In the genomic region with DNA sequence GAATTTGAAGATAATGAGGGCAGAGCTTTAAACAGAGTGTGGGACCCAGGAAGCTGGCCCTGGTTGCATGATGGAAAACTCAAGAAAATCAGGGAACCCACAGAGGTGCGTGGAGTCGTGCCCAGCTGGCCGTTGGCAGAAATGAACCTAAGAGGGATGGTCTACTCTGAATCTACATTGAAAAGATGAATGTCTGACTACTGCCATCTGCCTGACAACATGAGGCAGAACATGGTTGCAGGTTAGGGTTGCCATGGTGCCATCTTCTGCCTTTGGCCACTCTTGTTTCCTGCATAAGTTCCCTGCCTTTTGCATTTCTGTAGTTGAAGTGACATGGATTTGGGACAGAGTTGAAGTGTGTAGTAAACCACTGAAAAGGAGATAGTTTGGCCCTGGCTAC, we compare ENCODE assay signal across 22 cellular contexts.
"Had no signal": no experiment of that assay in that cellular context is flagged by ENCODE, and none has a peak within 500 bp of the region (broad histone marks: within the 10 kb centered on the region; RNA-seq: fewer than 3 reads in every experiment).

No MANE protein-coding gene starts in this region.

- H3K36me3 ChIP-seq: adrenal gland, gastroesophageal sphincter, prostate gland, right lobe of liver, transverse colon had no signal

- H3K27me3 Mint-ChIP-seq: central memory CD8-positive, alpha-beta T cell had no signal

- H3K9me3 ChIP-seq: adrenal gland, body of pancreas, gastroesophageal sphincter, prostate gland, right lobe of liver, transverse colon had no signal

- DNase-seq: activated CD4-positive, alpha-beta T cell treated with anti-CD3 and anti-CD28 coated beads, Interleukin-2, amount 50 U/mL, for 4 hours; activated naive CD4-positive, alpha-beta T cell treated with anti-CD3 and anti-CD28 coated beads, Interleukin-2, amount 50 U/mL, for 16 hours; activated T-cell treated with anti-CD3 and anti-CD28 coated beads, Interleukin-2, amount 50 U/mL, for 1 hour; adrenal gland; body of pancreas; cortex of kidney; effector memory CD4-positive, alpha-beta T cell; islet precursor cell; mammary epithelial cell; natural killer cell; occipital lobe; right lobe of liver; stimulated activated CD4-positive, alpha-beta T cell treated with anti-CD3 and anti-CD28 coated beads, Interleukin-2, amount 100 ng/mL, for 24 hours; stimulated activated naive B cell treated with anti-CD40 and anti-IgM and Interleukin-4, amounts not matched to agents 10 μg/mL and 1 μg/mL and 100 μg/mL, for 72 hours; substantia nigra; transverse colon had no signal

- H3K9me3 Mint-ChIP-seq: stimulated activated naive B cell treated with anti-CD40 and anti-IgM and Interleukin-4, amounts not matched to agents 10 μg/mL and 1 μg/mL and 100 μg/mL, for 72 hours had no signal

- H3K36me3 Mint-ChIP-seq: natural killer cell; stimulated activated naive B cell treated with anti-CD40 and anti-IgM and Interleukin-4, amounts not matched to agents 10 μg/mL and 1 μg/mL and 100 μg/mL, for 72 hours had no signal

- H3K4me3 Mint-ChIP-seq: central memory CD8-positive, alpha-beta T cell; natural killer cell; stimulated activated naive B cell treated with anti-CD40 and anti-IgM and Interleukin-4, amounts not matched to agents 10 μg/mL and 1 μg/mL and 100 μg/mL, for 72 hours had no signal

- ATAC-seq: activated CD4-positive, CD25-positive, alpha-beta regulatory T cell treated with anti-CD3 and anti-CD28 coated beads, Interleukin-2, amount 50 U/mL, for 24 hours; body of pancreas; gastroesophageal sphincter; left lobe of liver; natural killer cell; right lobe of liver; stimulated activated naive B cell treated with anti-CD40 and anti-IgM and Interleukin-4, amounts not matched to agents 10 μg/mL and 1 μg/mL and 100 μg/mL, for 72 hours had no signal

- H3K4me1 Mint-ChIP-seq: central memory CD8-positive, alpha-beta T cell; natural killer cell; stimulated activated naive B cell treated with anti-CD40 and anti-IgM and Interleukin-4, amounts not matched to agents 10 μg/mL and 1 μg/mL and 100 μg/mL, for 72 hours had no signal

- H3K27ac Mint-ChIP-seq: natural killer cell; stimulated activated naive B cell treated with anti-CD40 and anti-IgM and Interleukin-4, amounts not matched to agents 10 μg/mL and 1 μg/mL and 100 μg/mL, for 72 hours had no signal

- H3K27me3 ChIP-seq: adrenal gland, gastroesophageal sphincter, right lobe of liver, transverse colon had no signal

- H3K4me3 ChIP-seq: adrenal gland, body of pancreas, gastroesophageal sphincter, prostate gland, right lobe of liver, transverse colon had no signal

- H3K4me1 ChIP-seq: adrenal gland, body of pancreas, prostate gland, right lobe of liver, transverse colon had no signal

- H3K27ac ChIP-seq: adrenal gland, body of pancreas, epithelial cell of prostate, gastroesophageal sphincter, prostate gland, right lobe of liver, transverse colon had no signal
